1 cellular context compared by ENCODE assay signal in genomic region chr5:32233696-32234447, GRCh38.
TF ChIP-seq lines count a peak whose summit lies in the region.

No MANE protein-coding gene starts in this region.

TF ChIP-seq in HepG2, 621 proteins besides CTCF, POLR2A, EP300 and RAD21 (continued from another document and continues in another):
- TF ChIP-seq AHDC1 (CRISPR knock-in tag; IDR thresholded peaks at IDR 0.05; ENCODE audit: borderline replicate concordance): peak; percentile 98
- TF ChIP-seq ZNF782 (CRISPR knock-in tag; IDR thresholded peaks at IDR 0.05; ENCODE audit: borderline replicate concordance): no peak
- TF ChIP-seq XRCC5 (optimal IDR thresholded peaks at IDR 0.05; ENCODE audit: low read length): peak; percentile 61
- no peak for TF ChIP-seq ZNF597 (CRISPR knock-in tag; IDR thresholded peaks at IDR 0.05)
- TF ChIP-seq ZNF468 (CRISPR knock-in tag; IDR thresholded peaks at IDR 0.05): no peak
- TF ChIP-seq, protein P1, sequence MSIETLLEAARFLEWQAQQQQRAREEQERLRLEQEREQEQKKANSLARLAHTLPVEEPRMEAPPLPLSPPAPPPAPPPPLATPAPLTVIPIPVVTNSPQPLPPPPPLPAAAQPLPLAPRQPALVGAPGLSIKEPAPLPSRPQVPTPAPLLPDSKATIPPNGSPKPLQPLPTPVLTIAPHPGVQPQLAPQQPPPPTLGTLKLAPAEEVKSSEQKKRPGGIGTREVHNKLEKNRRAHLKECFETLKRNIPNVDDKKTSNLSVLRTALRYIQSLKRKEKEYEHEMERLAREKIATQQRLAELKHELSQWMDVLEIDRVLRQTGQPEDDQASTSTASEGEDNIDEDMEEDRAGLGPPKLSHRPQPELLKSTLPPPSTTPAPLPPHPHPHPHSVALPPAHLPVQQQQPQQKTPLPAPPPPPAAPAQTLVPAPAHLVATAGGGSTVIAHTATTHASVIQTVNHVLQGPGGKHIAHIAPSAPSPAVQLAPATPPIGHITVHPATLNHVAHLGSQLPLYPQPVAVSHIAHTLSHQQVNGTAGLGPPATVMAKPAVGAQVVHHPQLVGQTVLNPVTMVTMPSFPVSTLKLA (IDR thresholded peaks at IDR 0.05): peak; percentile 83
- TF ChIP-seq ZNF720 (CRISPR knock-in tag; IDR thresholded peaks at IDR 0.05): no peak
- TF ChIP-seq HMG20A (CRISPR knock-in tag; IDR thresholded peaks at IDR 0.05; ENCODE audit: borderline replicate concordance): peak; percentile 89; the same call in 1 of the 2 replicates
- peak; percentile 92 for TF ChIP-seq BCL6 (CRISPR knock-in tag; IDR thresholded peaks at IDR 0.05)
- TF ChIP-seq ATF7 (IDR thresholded peaks at IDR 0.05): no peak
- TF ChIP-seq ATF7 (CRISPR knock-in tag; IDR thresholded peaks at IDR 0.05): peak; percentile 57; the same call in 1 of the 2 replicates
- peak; percentile 89; the same call in 1 of the 2 replicates for TF ChIP-seq NR2F2 (IDR thresholded peaks at IDR 0.05; ENCODE audit: borderline replicate concordance, low read depth)
- peak; percentile 91 for TF ChIP-seq GATAD2A (CRISPR knock-in tag; IDR thresholded peaks at IDR 0.05)
- TF ChIP-seq, protein P2, sequence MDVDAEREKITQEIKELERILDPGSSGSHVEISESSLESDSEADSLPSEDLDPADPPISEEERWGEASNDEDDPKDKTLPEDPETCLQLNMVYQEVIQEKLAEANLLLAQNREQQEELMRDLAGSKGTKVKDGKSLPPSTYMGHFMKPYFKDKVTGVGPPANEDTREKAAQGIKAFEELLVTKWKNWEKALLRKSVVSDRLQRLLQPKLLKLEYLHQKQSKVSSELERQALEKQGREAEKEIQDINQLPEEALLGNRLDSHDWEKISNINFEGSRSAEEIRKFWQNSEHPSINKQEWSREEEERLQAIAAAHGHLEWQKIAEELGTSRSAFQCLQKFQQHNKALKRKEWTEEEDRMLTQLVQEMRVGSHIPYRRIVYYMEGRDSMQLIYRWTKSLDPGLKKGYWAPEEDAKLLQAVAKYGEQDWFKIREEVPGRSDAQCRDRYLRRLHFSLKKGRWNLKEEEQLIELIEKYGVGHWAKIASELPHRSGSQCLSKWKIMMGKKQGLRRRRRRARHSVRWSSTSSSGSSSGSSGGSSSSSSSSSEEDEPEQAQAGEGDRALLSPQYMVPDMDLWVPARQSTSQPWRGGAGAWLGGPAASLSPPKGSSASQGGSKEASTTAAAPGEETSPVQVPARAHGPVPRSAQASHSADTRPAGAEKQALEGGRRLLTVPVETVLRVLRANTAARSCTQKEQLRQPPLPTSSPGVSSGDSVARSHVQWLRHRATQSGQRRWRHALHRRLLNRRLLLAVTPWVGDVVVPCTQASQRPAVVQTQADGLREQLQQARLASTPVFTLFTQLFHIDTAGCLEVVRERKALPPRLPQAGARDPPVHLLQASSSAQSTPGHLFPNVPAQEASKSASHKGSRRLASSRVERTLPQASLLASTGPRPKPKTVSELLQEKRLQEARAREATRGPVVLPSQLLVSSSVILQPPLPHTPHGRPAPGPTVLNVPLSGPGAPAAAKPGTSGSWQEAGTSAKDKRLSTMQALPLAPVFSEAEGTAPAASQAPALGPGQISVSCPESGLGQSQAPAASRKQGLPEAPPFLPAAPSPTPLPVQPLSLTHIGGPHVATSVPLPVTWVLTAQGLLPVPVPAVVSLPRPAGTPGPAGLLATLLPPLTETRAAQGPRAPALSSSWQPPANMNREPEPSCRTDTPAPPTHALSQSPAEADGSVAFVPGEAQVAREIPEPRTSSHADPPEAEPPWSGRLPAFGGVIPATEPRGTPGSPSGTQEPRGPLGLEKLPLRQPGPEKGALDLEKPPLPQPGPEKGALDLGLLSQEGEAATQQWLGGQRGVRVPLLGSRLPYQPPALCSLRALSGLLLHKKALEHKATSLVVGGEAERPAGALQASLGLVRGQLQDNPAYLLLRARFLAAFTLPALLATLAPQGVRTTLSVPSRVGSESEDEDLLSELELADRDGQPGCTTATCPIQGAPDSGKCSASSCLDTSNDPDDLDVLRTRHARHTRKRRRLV (CRISPR knock-in tag; IDR thresholded peaks at IDR 0.05): no peak
- peak; percentile 86 for TF ChIP-seq TGIF2 (CRISPR knock-in tag; IDR thresholded peaks at IDR 0.05)
- TF ChIP-seq PHF8 (CRISPR knock-in tag; IDR thresholded peaks at IDR 0.05): peak; percentile 43; the same call in 1 of the 2 replicates
- TF ChIP-seq, protein P3, sequence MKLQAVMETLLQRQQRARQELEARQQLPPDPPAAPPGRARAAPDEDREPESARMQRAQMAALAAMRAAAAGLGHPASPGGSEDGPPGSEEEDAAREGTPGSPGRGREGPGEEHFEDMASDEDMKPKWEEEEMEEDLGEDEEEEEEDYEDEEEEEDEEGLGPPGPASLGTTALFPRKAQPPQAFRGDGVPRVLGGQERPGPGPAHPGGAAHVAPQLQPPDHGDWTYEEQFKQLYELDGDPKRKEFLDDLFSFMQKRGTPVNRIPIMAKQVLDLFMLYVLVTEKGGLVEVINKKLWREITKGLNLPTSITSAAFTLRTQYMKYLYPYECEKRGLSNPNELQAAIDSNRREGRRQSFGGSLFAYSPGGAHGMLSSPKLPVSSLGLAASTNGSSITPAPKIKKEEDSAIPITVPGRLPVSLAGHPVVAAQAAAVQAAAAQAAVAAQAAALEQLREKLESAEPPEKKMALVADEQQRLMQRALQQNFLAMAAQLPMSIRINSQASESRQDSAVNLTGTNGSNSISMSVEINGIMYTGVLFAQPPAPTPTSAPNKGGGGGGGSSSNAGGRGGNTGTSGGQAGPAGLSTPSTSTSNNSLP (IDR thresholded peaks at IDR 0.05; ENCODE audit: low read depth, low read length): peak; percentile 8; the same call in 1 of the 2 replicates
- TF ChIP-seq, protein P4, sequence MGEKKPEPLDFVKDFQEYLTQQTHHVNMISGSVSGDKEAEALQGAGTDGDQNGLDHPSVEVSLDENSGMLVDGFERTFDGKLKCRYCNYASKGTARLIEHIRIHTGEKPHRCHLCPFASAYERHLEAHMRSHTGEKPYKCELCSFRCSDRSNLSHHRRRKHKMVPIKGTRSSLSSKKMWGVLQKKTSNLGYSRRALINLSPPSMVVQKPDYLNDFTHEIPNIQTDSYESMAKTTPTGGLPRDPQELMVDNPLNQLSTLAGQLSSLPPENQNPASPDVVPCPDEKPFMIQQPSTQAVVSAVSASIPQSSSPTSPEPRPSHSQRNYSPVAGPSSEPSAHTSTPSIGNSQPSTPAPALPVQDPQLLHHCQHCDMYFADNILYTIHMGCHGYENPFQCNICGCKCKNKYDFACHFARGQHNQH (CRISPR knock-in tag; IDR thresholded peaks at IDR 0.05): peak; percentile 96
- peak; percentile 90; the same call in 1 of the 2 replicates for TF ChIP-seq SKIL (CRISPR knock-in tag; IDR thresholded peaks at IDR 0.05; ENCODE audit: borderline replicate concordance)
- TF ChIP-seq MTA3 (CRISPR knock-in tag; IDR thresholded peaks at IDR 0.05): no peak
- 0 out of 2 replicates have a peak, but pooled peaks have one; percentile 37 for TF ChIP-seq IRF9 (CRISPR knock-in tag; IDR thresholded peaks at IDR 0.05; ENCODE audit: borderline replicate concordance)
- TF ChIP-seq ZFP91 (CRISPR knock-in tag; IDR thresholded peaks at IDR 0.05; ENCODE audit: borderline replicate concordance): peak; percentile 68; the same call in 1 of the 2 replicates
- no peak for TF ChIP-seq NFE2L2 (IDR thresholded peaks at IDR 0.05; ENCODE audit: low read length)
- TF ChIP-seq ZBTB21 (CRISPR knock-in tag; IDR thresholded peaks at IDR 0.05): no peak
